9 cellular contexts compared by ENCODE assay signal in genomic region chr19:4062576-4063368, GRCh38. TPM values are rescaled to one million over a fixed set of nuclear protein-coding genes. Genes with fewer than 3 reads are reported as not detected.
DNase-seq lines count a peak whose midpoint lies in the region; ATAC-seq and TF ChIP-seq lines count a peak whose summit lies in the region.
"Had no signal": no experiment of that assay in that cellular context is flagged by ENCODE, and none has a peak within 500 bp of the region (broad histone marks: within the 10 kb centered on the region; RNA-seq: fewer than 3 reads in every experiment).

No MANE protein-coding gene starts in this region.

- TF ChIP-seq CTCF in cardiac fibroblast (IDR thresholded peaks at IDR 0.05; ENCODE audit: low read depth, low read length) (no peak), mucosa of descending colon (IDR thresholded peaks at IDR 0.05) (no peak), vagina (IDR thresholded peaks at IDR 0.05) (no peak)

- H3K36me3 Mint-ChIP-seq in stimulated activated naive CD8-positive, alpha-beta T cell treated with anti-CD3 and anti-CD28 coated beads, Interleukin-15, Interleukin-2, amounts not matched to agents 100 ng/mL and 50 ng/mL, for 24 hours (ENCODE audit: low read depth), result peaks cover 5% of the 10 kb centered on the region

- H3K4me1 ChIP-seq in mucosa of descending colon (ENCODE audit: low read depth), result peaks cover 57% of the 10 kb centered on the region
- peaks cover 71% of the 10 kb centered on the region for H3K4me1 ChIP-seq in vagina

- H3K27ac Mint-ChIP-seq in stimulated activated naive CD8-positive, alpha-beta T cell treated with anti-CD3 and anti-CD28 coated beads, Interleukin-15, Interleukin-2, amounts not matched to agents 100 ng/mL and 50 ng/mL, for 24 hours, result peak overlapping the region; percentile 36

- no peak for TF ChIP-seq POLR2A in vagina (IDR thresholded peaks at IDR 0.05)

- no peaks in the 10 kb centered on the region for H3K27me3 Mint-ChIP-seq in stimulated activated naive CD8-positive, alpha-beta T cell treated with anti-CD3 and anti-CD28 coated beads, Interleukin-15, Interleukin-2, amounts not matched to agents 100 ng/mL and 50 ng/mL, for 24 hours

- peak overlapping the region; percentile 89 for H3K4me3 Mint-ChIP-seq in stimulated activated naive CD8-positive, alpha-beta T cell treated with anti-CD3 and anti-CD28 coated beads, Interleukin-15, Interleukin-2, amounts not matched to agents 100 ng/mL and 50 ng/mL, for 24 hours

- ATAC-seq in stimulated activated naive CD8-positive, alpha-beta T cell treated with anti-CD3 and anti-CD28 coated beads, Interleukin-15, Interleukin-2, amounts not matched to agents 100 U/mL and 50 U/mL, for 24 hours, result no peak
- ATAC-seq in mucosa of descending colon (no peak), HG02870 (IDR thresholded peaks at IDR 0.05; ENCODE audit: unreplicated experiment) (no peak)

- no peaks in the 10 kb centered on the region for H3K27me3 ChIP-seq in vagina

- H3K9me3 ChIP-seq in mucosa of descending colon (no peaks in the 10 kb centered on the region), vagina (no peaks in the 10 kb centered on the region)

- intact Hi-C loops in mucosa of descending colon (cut with DNase I, micrococcal nuclease) (no loop called here), vagina (cut with DNase I) (loop anchor here (5.0 kb wide), 1 partner anchor 55 kb away; the partner anchor contains the start of gene PIAS4)

- H3K4me1 Mint-ChIP-seq in stimulated activated naive CD8-positive, alpha-beta T cell treated with anti-CD3 and anti-CD28 coated beads, Interleukin-15, Interleukin-2, amounts not matched to agents 100 ng/mL and 50 ng/mL, for 24 hours (ENCODE audit: low read depth), result peaks cover 52% of the 10 kb centered on the region

- H3K4me3 ChIP-seq in cardiac fibroblast (replicated peaks in 1 of 2; ENCODE audit: low read depth in 2 of 2, low read length in 2 of 2) (peak overlapping the region; percentile 72 to 79), mucosa of descending colon (no peak overlapping the region), vagina (peak overlapping the region; percentile 70 to 99)

- no peaks in the 10 kb centered on the region for H3K36me3 ChIP-seq in mucosa of descending colon (ENCODE audit: low read depth)
- no peaks in the 10 kb centered on the region for H3K36me3 ChIP-seq in vagina

- no peak for DNase-seq in stimulated activated naive CD8-positive, alpha-beta T cell treated with anti-CD3 and anti-CD28 coated beads, Interleukin-15, Interleukin-2, amounts not matched to agents 100 U/mL and 50 U/mL, for 24 hours
- no peak for DNase-seq in cardiac fibroblast (ENCODE audit: low read depth in 2 of 2)
- peak; percentile 57 to 76 (median 73) for DNase-seq in mucosa of descending colon
- peak in 1 of 2 donors; percentile 86 for DNase-seq in vagina (ENCODE audit: extremely low spot score in 2 of 2)
- no peak for DNase-seq in HT-29 (ENCODE audit: low spot score)
- no peak for DNase-seq in T-helper 9 cell
- DNase-seq: activated gamma-delta T cell had no signal

- peak overlapping the region; percentile 100 for H3K27ac ChIP-seq in vagina

- H3K9me3 Mint-ChIP-seq in stimulated activated naive CD8-positive, alpha-beta T cell treated with anti-CD3 and anti-CD28 coated beads, Interleukin-15, Interleukin-2, amounts not matched to agents 100 ng/mL and 50 ng/mL, for 24 hours, result no peaks in the 10 kb centered on the region

RNA-seq across cellular contexts. Expression of gene ZBTB7A, which starts 3.9 kb away (rescaled TPM):
- total RNA-seq in mucosa of descending colon (100 to 1,000 TPM; 104 to 115 (median 112) TPM), vagina (60.6 TPM)
- 67.4 and 72.7 TPM in 2 replicates for total RNA-seq in HT-29 (2014; rRNA removed; shearing (Covaris generic))

RNA-seq across cellular contexts. Expression of gene PIAS4, which starts 55.2 kb away (rescaled TPM):
- total RNA-seq in mucosa of descending colon (10 to 100 TPM; 27.4 to 44.6 (median 29.5) TPM), vagina (14.0 TPM)
- 40.6 and 40.8 TPM in 2 replicates for total RNA-seq in HT-29 (2014; rRNA removed; shearing (Covaris generic))

Comparison
In these comparisons a context has a peak if more than half of its experiments do, and no peak if none do; other contexts are left out.
1. DNase-seq: peak in mucosa of descending colon (3 of 3); none in stimulated activated naive CD8-positive, alpha-beta T cell treated with anti-CD3 and anti-CD28 coated beads, Interleukin-15, Interleukin-2, amounts not matched to agents 100 U/mL and 50 U/mL, for 24 hours (single experiment), cardiac fibroblast (0 of 2), HT-29 (single experiment) and T-helper 9 cell (single experiment).